In genomic region chr15:80778621-80778963, GRCh38 we compare ENCODE assay signal across 1 cellular context.
TF ChIP-seq lines count a peak whose summit lies in the region.

No MANE protein-coding gene starts in this region.

TF ChIP-seq in H1, 55 proteins besides CTCF, POLR2A, EP300 and RAD21 (continued from another document):
- TF ChIP-seq KDM1A (IDR thresholded peaks at IDR 0.05; ENCODE audit: borderline replicate concordance, low read length), result peak; percentile 65; the same call in 1 of the 2 replicates
TF ChIP-seq in H1: peak in this region for 1.
